20 cellular contexts compared by ENCODE assay signal in genomic region chr2:217812170-217812569, GRCh38.
"Had no signal": no experiment of that assay in that cellular context is flagged by ENCODE, and none has a peak within 500 bp of the region (broad histone marks: within the 10 kb centered on the region; RNA-seq: fewer than 3 reads in every experiment).

No MANE protein-coding gene starts in this region.

- ATAC-seq: activated naive CD4-positive, alpha-beta T cell treated with anti-CD3 and anti-CD28 coated beads, Interleukin-2, amount 50 U/mL, for 72 hours; activated T-cell treated with anti-CD3 and anti-CD28 coated beads, Interleukin-2, amount 50 U/mL, for 72 hours; left lung; stimulated activated naive B cell treated with anti-CD40 and anti-IgM and Interleukin-4, amounts not matched to agents 10 μg/mL and 1 μg/mL and 100 μg/mL, for 72 hours had no signal

- H3K9me3 ChIP-seq: left lung, stomach, transverse colon had no signal

- H3K4me3 Mint-ChIP-seq: activated T-cell treated with anti-CD3 and anti-CD28 coated beads, Interleukin-2, amount 50 U/mL, for 72 hours; stimulated activated naive B cell treated with anti-CD40 and anti-IgM and Interleukin-4, amounts not matched to agents 10 μg/mL and 1 μg/mL and 100 μg/mL, for 72 hours had no signal

- H3K27me3 Mint-ChIP-seq: stimulated activated naive B cell treated with anti-CD40 and anti-IgM and Interleukin-4, amounts not matched to agents 10 μg/mL and 1 μg/mL and 100 μg/mL, for 72 hours had no signal

- H3K27me3 ChIP-seq: dorsolateral prefrontal cortex, left lung, stomach, transverse colon had no signal

- H3K27ac Mint-ChIP-seq: activated naive CD4-positive, alpha-beta T cell treated with anti-CD3 and anti-CD28 coated beads, Interleukin-2, amount 50 U/mL, for 72 hours; activated T-cell treated with anti-CD3 and anti-CD28 coated beads, Interleukin-2, amount 50 U/mL, for 72 hours; stimulated activated naive B cell treated with anti-CD40 and anti-IgM and Interleukin-4, amounts not matched to agents 10 μg/mL and 1 μg/mL and 100 μg/mL, for 72 hours had no signal

- H3K9ac ChIP-seq: parathyroid adenoma had no signal

- DNase-seq: activated CD4-positive, alpha-beta T cell treated with anti-CD3 and anti-CD28 coated beads for 4 hours; activated CD4-positive, alpha-beta T cell treated with anti-CD3 and anti-CD28 coated beads, Interleukin-2, amount 50 U/mL, for 4 hours; activated naive CD4-positive, alpha-beta T cell; activated T-cell treated with anti-CD3 and anti-CD28 coated beads for 4 hours; activated T-cell treated with anti-CD3 and anti-CD28 coated beads, Interleukin-2, amount 50 U/mL, for 72 hours; cerebellar nuclear complex; dorsolateral prefrontal cortex; effector memory CD4-positive, alpha-beta T cell; erythroblast; kidney glomerular epithelial cell; left lung; stimulated activated CD4-positive, alpha-beta T cell treated with anti-CD3 and anti-CD28 coated beads, Interleukin-15, amount 100 ng/mL, for 24 hours; stimulated activated CD4-positive, alpha-beta T cell treated with anti-CD3 and anti-CD28 coated beads, Interleukin-2, amount 100 ng/mL, for 24 hours; stimulated activated naive B cell treated with anti-CD40 and anti-IgM and Interleukin-4, amounts not matched to agents 10 μg/mL and 1 μg/mL and 100 μg/mL, for 72 hours; stomach; transverse colon had no signal

- H3K27ac ChIP-seq: dorsolateral prefrontal cortex, left lung, parathyroid adenoma, VCaP had no signal

- H3K36me3 Mint-ChIP-seq: activated naive CD4-positive, alpha-beta T cell treated with anti-CD3 and anti-CD28 coated beads, Interleukin-2, amount 50 U/mL, for 72 hours; stimulated activated naive B cell treated with anti-CD40 and anti-IgM and Interleukin-4, amounts not matched to agents 10 μg/mL and 1 μg/mL and 100 μg/mL, for 72 hours had no signal

- H3K4me3 ChIP-seq: coronary artery, dorsolateral prefrontal cortex, left lung, stomach, transverse colon had no signal

- H2AFZ ChIP-seq: parathyroid adenoma had no signal

- H3K9me3 Mint-ChIP-seq: activated naive CD4-positive, alpha-beta T cell treated with anti-CD3 and anti-CD28 coated beads, Interleukin-2, amount 50 U/mL, for 72 hours had no signal

- H3K4me1 ChIP-seq: parathyroid adenoma had no signal
